In genomic region chr5:172065431-172066065, GRCh38 we compare ENCODE assay signal across 12 cellular contexts. TPM values are rescaled to one million over a fixed set of nuclear protein-coding genes. Genes with fewer than 3 reads are reported as not detected.
DNase-seq lines count a peak whose midpoint lies in the region; TF ChIP-seq lines count a peak whose summit lies in the region.
"Had no signal": no experiment of that assay in that cellular context is flagged by ENCODE, and none has a peak within 500 bp of the region (broad histone marks: within the 10 kb centered on the region; RNA-seq: fewer than 3 reads in every experiment).

No MANE protein-coding gene starts in this region.

- BruUV-seq in Caco-2 (replicated peaks; lab: Mats Ljungman, UMichigan) = no TSS peak

- no peaks in the 10 kb centered on the region for H3K9me3 Mint-ChIP-seq in activated naive CD4-positive, alpha-beta T cell treated with anti-CD3 and anti-CD28 coated beads for 36 hours
- H3K9me3 Mint-ChIP-seq in activated naive CD8-positive, alpha-beta T cell treated with anti-CD3 and anti-CD28 coated beads for 36 hours = peaks cover 10% of the 10 kb centered on the region
- no peaks in the 10 kb centered on the region for H3K9me3 Mint-ChIP-seq in Caco-2 (ENCODE audit: unreplicated experiment)
- H3K9me3 Mint-ChIP-seq: brain had no signal

- peaks cover 56% of the 10 kb centered on the region for H3K4me1 Mint-ChIP-seq in activated naive CD4-positive, alpha-beta T cell treated with anti-CD3 and anti-CD28 coated beads for 36 hours (ENCODE audit: low read depth)
- H3K4me1 Mint-ChIP-seq in activated naive CD8-positive, alpha-beta T cell treated with anti-CD3 and anti-CD28 coated beads for 36 hours = peaks cover 49% of the 10 kb centered on the region
- H3K4me1 Mint-ChIP-seq in Caco-2 (ENCODE audit: low read depth, unreplicated experiment) = no peaks in the 10 kb centered on the region

- H3K27ac Mint-ChIP-seq in activated naive CD4-positive, alpha-beta T cell treated with anti-CD3 and anti-CD28 coated beads for 36 hours = peak overlapping the region; percentile 77
- peak overlapping the region; percentile 23 for H3K27ac Mint-ChIP-seq in activated naive CD8-positive, alpha-beta T cell treated with anti-CD3 and anti-CD28 coated beads for 36 hours
- H3K27ac Mint-ChIP-seq in Caco-2 (ENCODE audit: unreplicated experiment) = no peak overlapping the region
- H3K27ac Mint-ChIP-seq: brain had no signal

- peaks cover 9% of the 10 kb centered on the region for H3K4me1 ChIP-seq in stomach smooth muscle (ENCODE audit: control insufficient read depth, insufficient read depth, low read length)
- no peaks in the 10 kb centered on the region for H3K4me1 ChIP-seq in Caco-2
- H3K4me1 ChIP-seq in left ventricle myocardium inferior = no peaks in the 10 kb centered on the region
- H3K4me1 ChIP-seq: uterus had no signal

- peak overlapping the region; percentile 31 for H3K27ac ChIP-seq in stomach smooth muscle (ENCODE audit: low read length)
- H3K27ac ChIP-seq in left ventricle myocardium inferior (replicated peaks) = no peak overlapping the region
- H3K27ac ChIP-seq: uterus had no signal

- H3K36me3 ChIP-seq in stomach smooth muscle (ENCODE audit: control insufficient read depth in 2 of 2, insufficient read depth in 2 of 2, low read length in 2 of 2) = peaks cover 0 to 11% of the 10 kb centered on the region in 2 donors
- H3K36me3 ChIP-seq in Caco-2 (ENCODE audit: control insufficient read depth, insufficient read depth, low read length) = no peaks in the 10 kb centered on the region
- H3K36me3 ChIP-seq in left ventricle myocardium inferior = peaks cover 53% of the 10 kb centered on the region
- H3K36me3 ChIP-seq: uterus had no signal

- H3K9me3 ChIP-seq in stomach smooth muscle (ENCODE audit: control insufficient read depth in 2 of 2, low read length in 2 of 2) (no peaks in the 10 kb centered on the region), Caco-2 (no peaks in the 10 kb centered on the region), left ventricle myocardium inferior (replicated peaks) (no peaks in the 10 kb centered on the region)
- H3K9me3 ChIP-seq: uterus had no signal

- no peak for DNase-seq in activated naive CD4-positive, alpha-beta T cell treated with anti-CD3 and anti-CD28 coated beads for 36 hours
- DNase-seq in activated naive CD4-positive, alpha-beta T cell treated with Interleukin-2 at 50 U/mL for 16 hours = no peak
- DNase-seq in activated naive CD8-positive, alpha-beta T cell treated with anti-CD3 and anti-CD28 coated beads for 36 hours = no peak
- DNase-seq in islet precursor cell (peak; percentile 78), Caco-2 (no peak), left ventricle myocardium inferior (no peak)
- no peak for DNase-seq in stimulated activated CD4-positive, alpha-beta T cell treated with anti-CD3 and anti-CD28 coated beads, Interleukin-4, amount 100 ng/mL, for 4 hours
- DNase-seq: activated CD4-positive, alpha-beta T cell treated with anti-CD3 and anti-CD28 coated beads, Interleukin-2, amount 50 U/mL, for 48 hours; NCI-H69; uterus had no signal

- no peak overlapping the region for H3K4me3 ChIP-seq in stomach smooth muscle (ENCODE audit: low read length in 2 of 2)
- no peak overlapping the region for H3K4me3 ChIP-seq in Caco-2 (ENCODE audit: low read depth, low read length)
- H3K4me3 ChIP-seq in left ventricle myocardium inferior = no peak overlapping the region
- H3K4me3 ChIP-seq: uterus had no signal

- no peaks in the 10 kb centered on the region for H3K27me3 ChIP-seq in stomach smooth muscle (ENCODE audit: control insufficient read depth in 1 of 2, insufficient read depth in 2 of 2, low read length in 2 of 2)
- no peaks in the 10 kb centered on the region for H3K27me3 ChIP-seq in Caco-2 (replicated peaks; ENCODE audit: control insufficient read depth, insufficient read depth, low read length)
- H3K27me3 ChIP-seq in left ventricle myocardium inferior (ENCODE audit: low read depth) = no peaks in the 10 kb centered on the region
- H3K27me3 ChIP-seq: uterus had no signal

- H3K4me3 Mint-ChIP-seq in activated naive CD4-positive, alpha-beta T cell treated with anti-CD3 and anti-CD28 coated beads for 36 hours = no peak overlapping the region
- no peak overlapping the region for H3K4me3 Mint-ChIP-seq in activated naive CD8-positive, alpha-beta T cell treated with anti-CD3 and anti-CD28 coated beads for 36 hours
- H3K4me3 Mint-ChIP-seq in Caco-2 (ENCODE audit: unreplicated experiment) = no peak overlapping the region
- H3K4me3 Mint-ChIP-seq: brain had no signal

- CTCF ChIA-PET in activated naive CD4-positive, alpha-beta T cell treated with anti-CD3 and anti-CD28 coated beads for 36 hours (lab: Charles Lee) = interaction anchor here (0.6 to 2.3 kb wide), 5 partner anchors 22 to 220 kb away, joined by 3 to 6 read pairs (median 3); no protein-coding TSS in a partner anchor
- CTCF ChIA-PET in Caco-2 (lab: Charles Lee) = interaction anchor here (0.6 to 1.0 kb wide), 2 partner anchors 154 to 446 kb away, joined by 4 to 5 read pairs; no protein-coding TSS in a partner anchor

- intact Hi-C loops in activated naive CD4-positive, alpha-beta T cell treated with anti-CD3 and anti-CD28 coated beads for 36 hours (cut with micrococcal nuclease) = loop anchor here (1.0 to 10.0 kb wide), 8 partner anchors 46 to 379 kb away; partner anchors contain the start of genes STK10 and UBTD2
- intact Hi-C loops in Caco-2 (cut with micrococcal nuclease; ENCODE audit: unreplicated experiment) = no loop called here
- intact Hi-C loops in left ventricle myocardium inferior (cut with micrococcal nuclease) = no loop called here

- TF ChIP-seq CTCF in Caco-2 (IDR thresholded peaks at IDR 0.05; ENCODE audit: insufficient read depth in 1 of 2, low read depth in 1 of 2, low read length in 1 of 2, severe bottlenecking in 1 of 2, unreplicated experiment in 1 of 2) (no peak), left ventricle myocardium inferior (IDR thresholded peaks at IDR 0.05; ENCODE audit: borderline replicate concordance) (no peak)

- POLR2A ChIA-PET in Caco-2 (lab: Charles Lee) = interaction anchor here (0.6 kb wide), 1 partner anchor 59 kb away, joined by 4 read pairs; the partner anchor contains the start of gene FBXW11

- no peak overlapping the region for H3K9ac ChIP-seq in stomach smooth muscle (ENCODE audit: low read length in 2 of 2)

- peaks cover 37% of the 10 kb centered on the region for H3K36me3 Mint-ChIP-seq in activated naive CD4-positive, alpha-beta T cell treated with anti-CD3 and anti-CD28 coated beads for 36 hours (ENCODE audit: low read depth)
- peaks cover 59% of the 10 kb centered on the region for H3K36me3 Mint-ChIP-seq in activated naive CD8-positive, alpha-beta T cell treated with anti-CD3 and anti-CD28 coated beads for 36 hours
- H3K36me3 Mint-ChIP-seq in Caco-2 (ENCODE audit: insufficient read depth, unreplicated experiment) = peaks cover 11% of the 10 kb centered on the region

- H3K27me3 Mint-ChIP-seq in activated naive CD4-positive, alpha-beta T cell treated with anti-CD3 and anti-CD28 coated beads for 36 hours (ENCODE audit: low read depth) = no peaks in the 10 kb centered on the region
- no peaks in the 10 kb centered on the region for H3K27me3 Mint-ChIP-seq in activated naive CD8-positive, alpha-beta T cell treated with anti-CD3 and anti-CD28 coated beads for 36 hours
- no peaks in the 10 kb centered on the region for H3K27me3 Mint-ChIP-seq in Caco-2 (ENCODE audit: insufficient read depth, unreplicated experiment)
- H3K27me3 Mint-ChIP-seq: brain had no signal

RNA-seq across cellular contexts. Expression of gene FBXW11, which starts 59.1 kb away (rescaled TPM):
- total RNA-seq in activated naive CD4-positive, alpha-beta T cell treated with anti-CD3 and anti-CD28 coated beads for 36 hours = 10 to 100 TPM; 32.8 to 35.5 TPM
- 10 to 100 TPM; 55.1 to 60.8 TPM for total RNA-seq in activated naive CD8-positive, alpha-beta T cell treated with anti-CD3 and anti-CD28 coated beads for 36 hours
- total RNA-seq in Caco-2 (2022) (46.2 and 46.3 TPM in 2 replicates), left ventricle myocardium inferior (69.0 TPM)
